In genomic region chrX:11792461-11793421, GRCh38 we compare ENCODE assay signal across 1 cellular context.
TF ChIP-seq lines count a peak whose summit lies in the region.

No MANE protein-coding gene starts in this region.

TF ChIP-seq in HEK293, 187 proteins besides CTCF, POLR2A, EP300 and RAD21 (continued from another document):
- TF ChIP-seq, protein P1, sequence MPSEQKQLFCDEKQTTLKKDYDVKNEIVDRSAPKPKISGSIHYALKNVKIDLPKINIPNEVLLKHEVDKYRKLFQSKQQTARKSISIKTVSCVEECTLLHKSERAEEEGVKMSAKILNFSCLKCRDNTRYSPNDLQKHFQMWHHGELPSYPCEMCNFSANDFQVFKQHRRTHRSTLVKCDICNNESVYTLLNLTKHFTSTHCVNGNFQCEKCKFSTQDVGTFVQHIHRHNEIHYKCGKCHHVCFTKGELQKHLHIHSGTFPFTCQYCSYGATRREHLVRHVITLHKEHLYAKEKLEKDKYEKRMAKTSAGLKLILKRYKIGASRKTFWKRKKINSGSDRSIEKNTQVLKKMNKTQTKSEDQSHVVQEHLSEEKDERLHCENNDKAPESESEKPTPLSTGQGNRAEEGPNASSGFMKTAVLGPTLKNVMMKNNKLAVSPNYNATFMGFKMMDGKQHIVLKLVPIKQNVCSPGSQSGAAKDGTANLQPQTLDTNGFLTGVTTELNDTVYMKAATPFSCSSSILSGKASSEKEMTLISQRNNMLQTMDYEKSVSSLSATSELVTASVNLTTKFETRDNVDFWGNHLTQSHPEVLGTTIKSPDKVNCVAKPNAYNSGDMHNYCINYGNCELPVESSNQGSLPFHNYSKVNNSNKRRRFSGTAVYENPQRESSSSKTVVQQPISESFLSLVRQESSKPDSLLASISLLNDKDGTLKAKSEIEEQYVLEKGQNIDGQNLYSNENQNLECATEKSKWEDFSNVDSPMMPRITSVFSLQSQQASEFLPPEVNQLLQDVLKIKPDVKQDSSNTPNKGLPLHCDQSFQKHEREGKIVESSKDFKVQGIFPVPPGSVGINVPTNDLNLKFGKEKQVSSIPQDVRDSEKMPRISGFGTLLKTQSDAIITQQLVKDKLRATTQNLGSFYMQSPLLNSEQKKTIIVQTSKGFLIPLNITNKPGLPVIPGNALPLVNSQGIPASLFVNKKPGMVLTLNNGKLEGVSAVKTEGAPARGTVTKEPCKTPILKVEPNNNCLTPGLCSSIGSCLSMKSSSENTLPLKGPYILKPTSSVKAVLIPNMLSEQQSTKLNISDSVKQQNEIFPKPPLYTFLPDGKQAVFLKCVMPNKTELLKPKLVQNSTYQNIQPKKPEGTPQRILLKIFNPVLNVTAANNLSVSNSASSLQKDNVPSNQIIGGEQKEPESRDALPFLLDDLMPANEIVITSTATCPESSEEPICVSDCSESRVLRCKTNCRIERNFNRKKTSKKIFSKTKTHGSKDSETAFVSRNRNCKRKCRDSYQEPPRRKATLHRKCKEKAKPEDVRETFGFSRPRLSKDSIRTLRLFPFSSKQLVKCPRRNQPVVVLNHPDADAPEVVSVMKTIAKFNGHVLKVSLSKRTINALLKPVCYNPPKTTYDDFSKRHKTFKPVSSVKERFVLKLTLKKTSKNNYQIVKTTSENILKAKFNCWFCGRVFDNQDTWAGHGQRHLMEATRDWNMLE (tag by site-specific recombination; conservative IDR thresholded peaks at IDR 0.05; ENCODE audit: low read depth), result no peak
- TF ChIP-seq ZNF768 (tag by site-specific recombination; IDR thresholded peaks at IDR 0.05) (no peak), ZNF302 (tag by site-specific recombination; IDR thresholded peaks at IDR 0.05; ENCODE audit: low read depth) (no peak), ZNF843 (tag by site-specific recombination; IDR thresholded peaks at IDR 0.05) (peak; percentile 81), FEZF1 (tag by site-specific recombination; IDR thresholded peaks at IDR 0.05) (peak; percentile 89), GLIS1 (tag by site-specific recombination; IDR thresholded peaks at IDR 0.05) (peak; percentile 56), ZNF366 (tag by site-specific recombination; conservative IDR thresholded peaks at IDR 0.05) (peak; percentile 39; the same call in 1 of the 2 replicates), ZNF146 (tag by site-specific recombination; IDR thresholded peaks at IDR 0.05) (no peak), ZNF335 (tag by site-specific recombination; conservative IDR thresholded peaks at IDR 0.05) (0 out of 2 replicates have a peak, but pooled peaks have one; percentile 19), ZNF433 (tag by site-specific recombination; IDR thresholded peaks at IDR 0.05; ENCODE audit: low read depth) (no peak), ZNF16 (tag by site-specific recombination; IDR thresholded peaks at IDR 0.05; ENCODE audit: low read depth) (no peak), ZNF555 (tag by site-specific recombination; conservative IDR thresholded peaks at IDR 0.05) (no peak), TSHZ1 (tag by site-specific recombination; IDR thresholded peaks at IDR 0.05; ENCODE audit: borderline replicate concordance) (peak; percentile 31; the same call in 1 of the 2 replicates), SP7 (tag by site-specific recombination; IDR thresholded peaks at IDR 0.05) (no peak), ZNF76 (tag by site-specific recombination; IDR thresholded peaks at IDR 0.05; ENCODE audit: borderline replicate concordance, low read depth) (no peak), SETDB1 (IDR thresholded peaks at IDR 0.05; ENCODE audit: insufficient read length, low read length) (no peak), KLF10 (tag by site-specific recombination; IDR thresholded peaks at IDR 0.05) (no peak), ZNF514 (tag by site-specific recombination; IDR thresholded peaks at IDR 0.05) (no peak), ZFP41 (tag by site-specific recombination; IDR thresholded peaks at IDR 0.05; ENCODE audit: borderline replicate concordance) (no peak), ZNF610 (tag by site-specific recombination; IDR thresholded peaks at IDR 0.05; ENCODE audit: borderline replicate concordance) (no peak), ZNF394 (tag by site-specific recombination; IDR thresholded peaks at IDR 0.05; ENCODE audit: borderline replicate concordance) (no peak), PATZ1 (tag by site-specific recombination; IDR thresholded peaks at IDR 0.05) (0 out of 2 replicates have a peak, but pooled peaks have one; percentile 29), ZNF121 (tag by site-specific recombination; IDR thresholded peaks at IDR 0.05) (no peak), ZNF341 (tag by site-specific recombination; IDR thresholded peaks at IDR 0.05; ENCODE audit: low read depth) (peak; percentile 52), ZNF549 (tag by site-specific recombination; IDR thresholded peaks at IDR 0.05) (no peak), HOXD13 (CRISPR knock-in tag; IDR thresholded peaks at IDR 0.05; ENCODE audit: borderline replicate concordance) (no peak), ZNF280C (tag by site-specific recombination; IDR thresholded peaks at IDR 0.05) (no peak), ZNF664 (tag by site-specific recombination; IDR thresholded peaks at IDR 0.05) (no peak), ZBTB7A (tag by site-specific recombination; IDR thresholded peaks at IDR 0.05; ENCODE audit: low read depth) (no peak), ZEB2 (tag by site-specific recombination; IDR thresholded peaks at IDR 0.05) (0 out of 2 replicates have a peak, but pooled peaks have one; percentile 29), KLF1 (tag by site-specific recombination; IDR thresholded peaks at IDR 0.05) (no peak), ZNF621 (tag by site-specific recombination; IDR thresholded peaks at IDR 0.05) (no peak)
- TF ChIP-seq, protein P2, sequence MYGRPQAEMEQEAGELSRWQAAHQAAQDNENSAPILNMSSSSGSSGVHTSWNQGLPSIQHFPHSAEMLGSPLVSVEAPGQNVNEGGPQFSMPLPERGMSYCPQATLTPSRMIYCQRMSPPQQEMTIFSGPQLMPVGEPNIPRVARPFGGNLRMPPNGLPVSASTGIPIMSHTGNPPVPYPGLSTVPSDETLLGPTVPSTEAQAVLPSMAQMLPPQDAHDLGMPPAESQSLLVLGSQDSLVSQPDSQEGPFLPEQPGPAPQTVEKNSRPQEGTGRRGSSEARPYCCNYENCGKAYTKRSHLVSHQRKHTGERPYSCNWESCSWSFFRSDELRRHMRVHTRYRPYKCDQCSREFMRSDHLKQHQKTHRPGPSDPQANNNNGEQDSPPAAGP (tag by site-specific recombination; IDR thresholded peaks at IDR 0.05), result no peak
- TF ChIP-seq, protein P3, sequence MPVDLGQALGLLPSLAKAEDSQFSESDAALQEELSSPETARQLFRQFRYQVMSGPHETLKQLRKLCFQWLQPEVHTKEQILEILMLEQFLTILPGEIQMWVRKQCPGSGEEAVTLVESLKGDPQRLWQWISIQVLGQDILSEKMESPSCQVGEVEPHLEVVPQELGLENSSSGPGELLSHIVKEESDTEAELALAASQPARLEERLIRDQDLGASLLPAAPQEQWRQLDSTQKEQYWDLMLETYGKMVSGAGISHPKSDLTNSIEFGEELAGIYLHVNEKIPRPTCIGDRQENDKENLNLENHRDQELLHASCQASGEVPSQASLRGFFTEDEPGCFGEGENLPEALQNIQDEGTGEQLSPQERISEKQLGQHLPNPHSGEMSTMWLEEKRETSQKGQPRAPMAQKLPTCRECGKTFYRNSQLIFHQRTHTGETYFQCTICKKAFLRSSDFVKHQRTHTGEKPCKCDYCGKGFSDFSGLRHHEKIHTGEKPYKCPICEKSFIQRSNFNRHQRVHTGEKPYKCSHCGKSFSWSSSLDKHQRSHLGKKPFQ (tag by site-specific recombination; IDR thresholded peaks at IDR 0.05), result no peak
- TF ChIP-seq, protein P4, sequence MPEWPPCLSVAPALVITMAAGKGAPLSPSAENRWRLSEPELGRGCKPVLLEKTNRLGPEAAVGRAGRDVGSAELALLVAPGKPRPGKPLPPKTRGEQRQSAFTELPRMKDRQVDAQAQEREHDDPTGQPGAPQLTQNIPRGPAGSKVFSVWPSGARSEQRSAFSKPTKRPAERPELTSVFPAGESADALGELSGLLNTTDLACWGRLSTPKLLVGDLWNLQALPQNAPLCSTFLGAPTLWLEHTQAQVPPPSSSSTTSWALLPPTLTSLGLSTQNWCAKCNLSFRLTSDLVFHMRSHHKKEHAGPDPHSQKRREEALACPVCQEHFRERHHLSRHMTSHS (tag by site-specific recombination; IDR thresholded peaks at IDR 0.05), result no peak
- TF ChIP-seq, protein P5, sequence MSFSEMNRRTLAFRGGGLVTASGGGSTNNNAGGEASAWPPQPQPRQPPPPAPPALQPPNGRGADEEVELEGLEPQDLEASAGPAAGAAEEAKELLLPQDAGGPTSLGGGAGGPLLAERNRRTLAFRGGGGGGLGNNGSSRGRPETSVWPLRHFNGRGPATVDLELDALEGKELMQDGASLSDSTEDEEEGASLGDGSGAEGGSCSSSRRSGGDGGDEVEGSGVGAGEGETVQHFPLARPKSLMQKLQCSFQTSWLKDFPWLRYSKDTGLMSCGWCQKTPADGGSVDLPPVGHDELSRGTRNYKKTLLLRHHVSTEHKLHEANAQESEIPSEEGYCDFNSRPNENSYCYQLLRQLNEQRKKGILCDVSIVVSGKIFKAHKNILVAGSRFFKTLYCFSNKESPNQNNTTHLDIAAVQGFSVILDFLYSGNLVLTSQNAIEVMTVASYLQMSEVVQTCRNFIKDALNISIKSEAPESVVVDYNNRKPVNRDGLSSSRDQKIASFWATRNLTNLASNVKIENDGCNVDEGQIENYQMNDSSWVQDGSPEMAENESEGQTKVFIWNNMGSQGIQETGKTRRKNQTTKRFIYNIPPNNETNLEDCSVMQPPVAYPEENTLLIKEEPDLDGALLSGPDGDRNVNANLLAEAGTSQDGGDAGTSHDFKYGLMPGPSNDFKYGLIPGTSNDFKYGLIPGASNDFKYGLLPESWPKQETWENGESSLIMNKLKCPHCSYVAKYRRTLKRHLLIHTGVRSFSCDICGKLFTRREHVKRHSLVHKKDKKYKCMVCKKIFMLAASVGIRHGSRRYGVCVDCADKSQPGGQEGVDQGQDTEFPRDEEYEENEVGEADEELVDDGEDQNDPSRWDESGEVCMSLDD (tag by site-specific recombination; IDR thresholded peaks at IDR 0.05), result no peak
